ENCODE assay signal across 20 cellular contexts in genomic region chr7:131459256-131459655, GRCh38.
DNase-seq lines count a peak whose midpoint lies in the region; ATAC-seq, FAIRE-seq and TF ChIP-seq lines count a peak whose summit lies in the region.
"Had no signal": no experiment of that assay in that cellular context is flagged by ENCODE, and none has a peak within 500 bp of the region (broad histone marks: within the 10 kb centered on the region; RNA-seq: fewer than 3 reads in every experiment).

No MANE protein-coding gene starts in this region.

- H3K4me1 ChIP-seq in astrocyte (ENCODE audit: insufficient read depth, low read length), result no peaks in the 10 kb centered on the region
- peaks cover 7% of the 10 kb centered on the region for H3K4me1 ChIP-seq in keratinocyte (ENCODE audit: control insufficient read depth, extremely low read depth, insufficient read depth, low read length)
- H3K4me1 ChIP-seq: lower lobe of right lung had no signal

- H3K79me2 ChIP-seq in astrocyte (ENCODE audit: insufficient read depth, low read length) (no peaks in the 10 kb centered on the region), keratinocyte (ENCODE audit: control insufficient read depth, insufficient read depth, low read length) (no peaks in the 10 kb centered on the region)

- H3K9me1 ChIP-seq in keratinocyte (ENCODE audit: control insufficient read depth, extremely low read depth, insufficient read depth, low read length), result no peaks in the 10 kb centered on the region

- H3K27me3 Mint-ChIP-seq in astrocyte (ENCODE audit: low read depth, unreplicated experiment), result no peaks in the 10 kb centered on the region
- peaks cover 1% of the 10 kb centered on the region for H3K27me3 Mint-ChIP-seq in endothelial cell (ENCODE audit: unreplicated experiment)
- H3K27me3 Mint-ChIP-seq: naive B cell had no signal

- FAIRE-seq in astrocyte (lab: Jason Lieb, UNC) (no peak), keratinocyte (lab: Jason Lieb, UNC) (peak; percentile 62)
- FAIRE-seq: endometrium, frontal cortex had no signal

- no peaks in the 10 kb centered on the region for H3K27me3 ChIP-seq in astrocyte (ENCODE audit: insufficient read depth, low read length)
- H3K27me3 ChIP-seq in keratinocyte (ENCODE audit: control insufficient read depth, extremely low read depth, insufficient read depth, low read length), result no peaks in the 10 kb centered on the region

- dilution Hi-C loops in keratinocyte (cut with MboI; ENCODE audit: extremely low pct_ligation_motif_present, low sequenced_read_pairs), result no loop called here

- DNase-seq in Caki2 (ENCODE audit: low read depth), result peak; percentile 9
- peak; percentile 38 for DNase-seq in HT1080 (ENCODE audit: low read depth)
- DNase-seq in astrocyte (ENCODE audit: low read depth), result peak; percentile 14
- no peak for DNase-seq in keratinocyte (ENCODE audit: low read depth, low spot score)
- DNase-seq in endothelial cell (ENCODE audit: low spot score), result no peak
- no peak for DNase-seq in amniotic stem cell (lab: John Stamatoyannopoulos, UW)
- DNase-seq in NCI-H526 treated with DMSO at 0.1 percent for 48 hours (lab: John Stamatoyannopoulos, UW), result no peak
- DNase-seq: activated CD4-positive, alpha-beta T cell treated with anti-CD3 and anti-CD28 coated beads, Interleukin-2, amount 50 U/mL, for 48 hours; activated T-cell treated with anti-CD3 and anti-CD28 coated beads, Interleukin-2, amount 50 U/mL, for 1 hour; caudate nucleus; Karpas-422; lower lobe of right lung; naive B cell; NCI-H1417; RPMI8226; stimulated activated CD4-positive, alpha-beta T cell treated with anti-CD3 and anti-CD28 coated beads, Interleukin-4, amount 100 ng/mL, for 24 hours had no signal

- no peak overlapping the region for H3K4me3 ChIP-seq in astrocyte (ENCODE audit: insufficient read depth, low read depth, low read length)
- H3K4me3 ChIP-seq in keratinocyte (ENCODE audit: control insufficient read depth in 2 of 3, extremely low read depth in 1 of 3, insufficient read depth in 2 of 3, low read depth in 1 of 3, low read length in 3 of 3), result no peak overlapping the region
- H3K4me3 ChIP-seq: lower lobe of right lung, skin epidermis had no signal

- H3K9me3 ChIP-seq in astrocyte (ENCODE audit: insufficient read depth, low read depth, low read length) (no peaks in the 10 kb centered on the region), keratinocyte (ENCODE audit: control insufficient read depth, low read depth, low read length) (no peaks in the 10 kb centered on the region)
- H3K9me3 ChIP-seq: lower lobe of right lung had no signal

- no peak overlapping the region for H3K27ac Mint-ChIP-seq in astrocyte (ENCODE audit: unreplicated experiment)
- H3K27ac Mint-ChIP-seq in endothelial cell (ENCODE audit: unreplicated experiment), result no peak overlapping the region

- in situ Hi-C loops in Caki2 (cut with HindIII; ENCODE audit: low pct_unique_long_range_greater_than_20kb, low sequenced_read_pairs), result no loop called here

- ATAC-seq in GM18909 (IDR thresholded peaks at IDR 0.05; ENCODE audit: poor library complexity, unreplicated experiment), result no peak
- ATAC-seq: lower lobe of right lung had no signal

- H3K36me3 ChIP-seq in astrocyte (ENCODE audit: insufficient read depth, low read length) (peaks cover 6% of the 10 kb centered on the region), keratinocyte (ENCODE audit: control insufficient read depth in 2 of 2, extremely low read depth in 1 of 2, insufficient read depth in 2 of 2, low read length in 2 of 2) (peaks cover 4 to 5% of the 10 kb centered on the region in 2 experiments)

- H3K4me1 Mint-ChIP-seq in astrocyte (ENCODE audit: low read depth, unreplicated experiment), result peaks cover 14% of the 10 kb centered on the region
- peaks cover 4% of the 10 kb centered on the region for H3K4me1 Mint-ChIP-seq in endothelial cell (ENCODE audit: unreplicated experiment)

- H3K4me2 ChIP-seq in astrocyte (ENCODE audit: low read length) (no peak overlapping the region), keratinocyte (ENCODE audit: control insufficient read depth, extremely low read depth, insufficient read depth, low read depth, low read length) (peak overlapping the region; percentile 32)

- no peaks in the 10 kb centered on the region for H4K20me1 ChIP-seq in astrocyte (ENCODE audit: insufficient read depth, low read length)
- no peaks in the 10 kb centered on the region for H4K20me1 ChIP-seq in keratinocyte (ENCODE audit: control insufficient read depth, extremely low read depth, insufficient read depth, low read length)

- no peaks in the 10 kb centered on the region for H3K9me3 Mint-ChIP-seq in astrocyte (ENCODE audit: unreplicated experiment)
- no peaks in the 10 kb centered on the region for H3K9me3 Mint-ChIP-seq in endothelial cell (ENCODE audit: unreplicated experiment)

- no peak for TF ChIP-seq CTCF in astrocyte (IDR thresholded peaks at IDR 0.05; ENCODE audit: insufficient read depth, low read depth, low read length)
- TF ChIP-seq CTCF in keratinocyte (optimal IDR thresholded peaks at IDR 0.05 in 1 of 3, IDR thresholded peaks at IDR 0.05 in 1 of 3, conservative IDR thresholded peaks at IDR 0.05 in 1 of 3; ENCODE audit: extremely low read depth in 1 of 3, insufficient read depth in 2 of 3, low read length in 3 of 3), result no peak
- TF ChIP-seq CTCF in endothelial cell (IDR thresholded peaks at IDR 0.05; ENCODE audit: unreplicated experiment), result no peak

- H2AFZ ChIP-seq in astrocyte (ENCODE audit: low read depth, low read length) (no peak overlapping the region), keratinocyte (ENCODE audit: control insufficient read depth, low read length) (no peak overlapping the region)

- H3K4me3 Mint-ChIP-seq in astrocyte (ENCODE audit: unreplicated experiment) (peak overlapping the region; percentile 40), endothelial cell (ENCODE audit: unreplicated experiment) (no peak overlapping the region)
- H3K4me3 Mint-ChIP-seq: naive B cell had no signal

- H3K36me3 Mint-ChIP-seq in astrocyte (ENCODE audit: low read depth, unreplicated experiment) (peaks cover 19% of the 10 kb centered on the region), endothelial cell (ENCODE audit: low read depth, unreplicated experiment) (peaks cover 17% of the 10 kb centered on the region)

- H3K9ac ChIP-seq in astrocyte (ENCODE audit: low read length) (no peak overlapping the region), keratinocyte (ENCODE audit: control insufficient read depth, extremely low read depth, insufficient read depth, low read length) (no peak overlapping the region)

- H3K27ac ChIP-seq in astrocyte (ENCODE audit: low read depth, low read length) (no peak overlapping the region), keratinocyte (ENCODE audit: control insufficient read depth, insufficient read depth, low read length) (no peak overlapping the region)
- H3K27ac ChIP-seq: lower lobe of right lung, skin epidermis had no signal

Comparison
In these comparisons a context has a peak if more than half of its experiments do, and no peak if none do; other contexts are left out.
1. DNase-seq: peak in Caki2 (single experiment), HT1080 (single experiment) and astrocyte (single experiment); none in keratinocyte (single experiment), endothelial cell (single experiment), amniotic stem cell (single experiment) and NCI-H526 treated with DMSO at 0.1 percent for 48 hours (single experiment).